ENCODE assay signal across 8 cellular contexts in the genomic region with DNA sequence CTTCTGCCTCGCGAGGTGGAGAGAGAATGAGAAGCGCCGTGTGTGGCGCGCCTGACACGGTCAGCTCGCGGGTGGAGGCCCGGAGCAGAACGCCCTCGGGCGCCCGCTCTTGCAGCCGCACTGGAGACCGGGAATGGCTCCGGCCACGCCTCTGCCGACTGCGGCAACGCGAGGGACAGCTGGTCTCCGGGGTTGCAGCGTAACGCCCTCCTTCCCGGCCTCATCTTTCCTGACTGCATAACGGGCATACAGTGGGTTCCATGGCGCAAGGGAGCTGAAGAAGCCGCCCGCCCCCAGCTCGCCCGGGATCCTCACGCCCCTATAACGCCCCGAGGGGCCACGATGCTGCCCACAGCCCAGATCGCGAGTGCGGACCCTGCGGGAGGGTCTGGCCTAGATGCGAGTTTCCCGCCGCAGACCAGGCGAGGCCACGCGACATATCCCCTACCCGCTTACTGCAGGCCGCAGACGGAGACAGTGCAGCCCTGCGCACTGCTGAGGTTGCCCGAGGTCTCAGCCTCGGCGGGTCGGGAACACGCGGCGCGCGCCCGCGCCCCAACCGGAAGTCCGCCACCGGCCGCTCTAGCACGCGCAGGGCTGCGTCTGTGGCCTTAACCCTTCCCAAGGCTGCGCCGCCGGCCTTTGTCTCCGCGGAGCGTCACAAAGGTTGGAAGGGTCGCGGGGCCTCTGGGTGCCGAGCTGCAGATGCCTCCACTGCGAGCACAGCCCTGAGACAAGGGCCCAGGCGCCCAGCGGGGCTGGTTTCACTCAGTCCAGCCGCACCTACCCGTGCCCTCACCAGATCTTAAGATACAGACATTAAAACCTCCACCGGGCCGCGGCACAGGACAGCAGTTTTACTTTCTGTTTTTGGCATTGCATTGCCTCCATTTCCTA. TPM values are rescaled to one million over a fixed set of nuclear protein-coding genes. Genes with fewer than 3 reads are reported as not detected.
DNase-seq lines count a peak whose midpoint lies in the region; ATAC-seq and TF ChIP-seq lines count a peak whose summit lies in the region.

No MANE protein-coding gene starts in this region.

- no peaks in the 10 kb centered on the region for H3K27me3 ChIP-seq in upper lobe of right lung

- peaks cover 30 to 43% (median 33%) of the 10 kb centered on the region in 3 donors for H3K4me1 Mint-ChIP-seq in T-cell
- peaks cover 13% of the 10 kb centered on the region for H3K4me1 Mint-ChIP-seq in progenitor cell of endocrine pancreas (ENCODE audit: low read depth)

- peak overlapping the region; percentile 91 for H3K27ac ChIP-seq in upper lobe of right lung

- H3K36me3 Mint-ChIP-seq in T-cell (no peaks in the 10 kb centered on the region), progenitor cell of endocrine pancreas (ENCODE audit: insufficient read depth) (peaks cover 9% of the 10 kb centered on the region)

- CTCF ChIA-PET in T-cell (lab: Charles Lee): interaction anchor here in 1 of 2 donors (1.0 to 1.4 kb wide), 2 partner anchors 27 to 30 kb away, joined by 8 read pairs; no protein-coding TSS in a partner anchor

- H3K9me3 ChIP-seq in upper lobe of right lung: no peaks in the 10 kb centered on the region

- H3K4me3 Mint-ChIP-seq in T-cell (peak overlapping the region; percentile 91 to 97 (median 93)), progenitor cell of endocrine pancreas (ENCODE audit: low read depth) (peak overlapping the region; percentile 93)

- intact Hi-C loops in left cardiac atrium (cut with DNase I) (no loop called here), upper lobe of right lung (cut with DNase I) (no loop called here)

- peak; percentile 64 for DNase-seq in NCI-H128 (lab: John Stamatoyannopoulos, UW; ENCODE audit: unreplicated experiment)
- peak; percentile 70 to 92 (median 82) for DNase-seq in T-cell
- DNase-seq in amniotic epithelial cell (ENCODE audit: low read depth): peak; percentile 90
- DNase-seq in left cardiac atrium: peak; percentile 93
- DNase-seq in progenitor cell of endocrine pancreas (ENCODE audit: low spot score, unreplicated experiment): peak; percentile 83
- DNase-seq in upper lobe of right lung: peak; percentile 97

- peak overlapping the region; percentile 73 for H3K4me3 ChIP-seq in GM12875 (ENCODE audit: low read depth, low read length)
- H3K4me3 ChIP-seq in upper lobe of right lung: peak overlapping the region; percentile 93

- no peaks in the 10 kb centered on the region for H3K9me3 Mint-ChIP-seq in T-cell
- no peaks in the 10 kb centered on the region for H3K9me3 Mint-ChIP-seq in progenitor cell of endocrine pancreas (ENCODE audit: low read depth)

- TF ChIP-seq CTCF in GM12875 (IDR thresholded peaks at IDR 0.05; ENCODE audit: borderline replicate concordance, insufficient read depth, low read depth, low read length) (no peak), progenitor cell of endocrine pancreas (IDR thresholded peaks at IDR 0.05; ENCODE audit: unreplicated experiment) (no peak), upper lobe of right lung (IDR thresholded peaks at IDR 0.05) (no peak)

- POLR2A ChIA-PET in T-cell (lab: Charles Lee): no interaction called here

- peak overlapping the region; percentile 86 to 98 for H3K27ac Mint-ChIP-seq in T-cell
- peak overlapping the region; percentile 99 for H3K27ac Mint-ChIP-seq in progenitor cell of endocrine pancreas

- peaks cover 18% of the 10 kb centered on the region for H3K4me1 ChIP-seq in upper lobe of right lung

- ATAC-seq in HG02678 (IDR thresholded peaks at IDR 0.05; ENCODE audit: unreplicated experiment) (peak; percentile 87), T-cell (replicated peaks in 1 of 4) (peak; percentile 87 to 93 (median 92)), left cardiac atrium (peak; percentile 99), upper lobe of right lung (peak; percentile 99)

- no peaks in the 10 kb centered on the region for H3K27me3 Mint-ChIP-seq in T-cell
- no peaks in the 10 kb centered on the region for H3K27me3 Mint-ChIP-seq in progenitor cell of endocrine pancreas

- peaks cover 9% of the 10 kb centered on the region for H3K36me3 ChIP-seq in upper lobe of right lung

RNA-seq across cellular contexts. Expression of gene BCL7C, which starts 18.8 kb away (rescaled TPM):
- total RNA-seq in T-cell (10 to 100 TPM; 21.0 to 31.9 (median 26.9) TPM), left cardiac atrium (10 to 100 TPM; 20.9 to 27.9 TPM), progenitor cell of endocrine pancreas (33.2 and 34.2 TPM in 2 replicates), upper lobe of right lung (25.3 TPM)

RNA-seq across cellular contexts. Expression of gene CTF1, which starts 21.3 kb away (rescaled TPM):
- total RNA-seq in T-cell: under 1 TPM in 3 of 5 donors, not detected in 2; 0.38 to 0.47 (median 0.39) TPM
- 1 to 10 TPM; 6.8 to 7.3 TPM for total RNA-seq in left cardiac atrium
- total RNA-seq in progenitor cell of endocrine pancreas: 4.5 and 5.1 TPM in 2 replicates
- total RNA-seq in upper lobe of right lung: 9.3 TPM

RNA-seq across cellular contexts. Expression of gene FBXL19, which starts 48.3 kb away (rescaled TPM):
- total RNA-seq in T-cell (10 to 100 TPM; 11.5 to 22.0 (median 18.1) TPM), left cardiac atrium (10 to 100 TPM in 1 of 2 donors, 1 to 10 TPM in 1; 6.4 to 10.1 TPM), progenitor cell of endocrine pancreas (65.6 and 66.8 TPM in 2 replicates), upper lobe of right lung (13.4 TPM)

Comparison
In these comparisons a context has a peak if more than half of its experiments do, and no peak if none do; other contexts are left out.
1. Peak in every context shown above with its lines: DNase-seq, ATAC-seq, H3K4me3 ChIP-seq and H3K27ac ChIP-seq.